In genomic region chr9:97772145-97772544, GRCh38 we compare ENCODE assay signal across 22 cellular contexts.
A peak's percentile ranks its signal among the peaks of the same experiment; 100 is the strongest.
DNase-seq lines count a peak whose midpoint lies in the region; FAIRE-seq and TF ChIP-seq lines count a peak whose summit lies in the region.
"Had no signal": no experiment of that assay in that cellular context is flagged by ENCODE, and none has a peak within 500 bp of the region (broad histone marks: within the 10 kb centered on the region; RNA-seq: fewer than 3 reads in every experiment).

No MANE protein-coding gene starts in this region.

- H4K8ac ChIP-seq in H1 (ENCODE audit: extremely low read depth, insufficient read depth, low read length): no peak overlapping the region

- no peak for TF ChIP-seq RAD21 in H1 (IDR thresholded peaks at IDR 0.05 in 1 of 2, conservative IDR thresholded peaks at IDR 0.05 in 1 of 2; ENCODE audit: low read depth in 2 of 2, low read length in 2 of 2)

- no peak overlapping the region for H3K56ac ChIP-seq in H1 (replicated peaks; ENCODE audit: insufficient read length, low read depth, low read length)

- TF ChIP-seq POLR2A in H1 (IDR thresholded peaks at IDR 0.05; ENCODE audit: control extremely low read depth in 1 of 2, low read depth in 2 of 2, low read length in 2 of 2): no peak

- no peak overlapping the region for H2BK120ac ChIP-seq in H1 (replicated peaks; ENCODE audit: low read depth, low read length)

- H3K14ac ChIP-seq in H1 (ENCODE audit: insufficient read length): no peak overlapping the region

- no peak overlapping the region for H2BK20ac ChIP-seq in H1 (ENCODE audit: low read length)

- H3K23ac ChIP-seq in H1 (ENCODE audit: insufficient read length): no peak overlapping the region

- TF ChIP-seq CTCF in H1 (IDR thresholded peaks at IDR 0.05; ENCODE audit: control extremely low read depth in 1 of 3, insufficient read depth in 1 of 3, low read depth in 1 of 3, low read length in 3 of 3) (no peak), GM10248 (IDR thresholded peaks at IDR 0.05; ENCODE audit: control extremely low read depth, extremely low read depth, low read depth, missing control alignments) (no peak)

- H3K27me3 ChIP-seq in H1 (replicated peaks in 1 of 4; ENCODE audit: control insufficient read depth in 3 of 4, extremely low read depth in 1 of 4, insufficient read depth in 3 of 4, low read length in 3 of 4): peaks cover 0 to 3% (median 2%) of the 10 kb centered on the region in 4 experiments; a peak in 3 of 7 replicates

- H3K4me2 ChIP-seq in H1 (ENCODE audit: insufficient read depth in 1 of 2, low read depth in 2 of 2, low read length in 2 of 2): peak overlapping the region; percentile 30 to 44
- H3K4me2 ChIP-seq: PC-9 had no signal

- no peak for TF ChIP-seq EP300 in H1 (IDR thresholded peaks at IDR 0.05; ENCODE audit: borderline replicate concordance in 1 of 2, low read depth in 2 of 2, low read length in 2 of 2)

- no peak overlapping the region for H2BK15ac ChIP-seq in H1 (ENCODE audit: low read length)

- H2BK5ac ChIP-seq in H1 (ENCODE audit: low read depth, low read length): no peak overlapping the region

- H4K5ac ChIP-seq in H1 (ENCODE audit: insufficient read length, low read depth, low read length): no peak overlapping the region

- H3K23me2 ChIP-seq in H1 (ENCODE audit: low read depth, low read length): no peaks in the 10 kb centered on the region; the same call in 1 of the 2 replicates

- no peak overlapping the region for H3K4ac ChIP-seq in H1 (replicated peaks; ENCODE audit: insufficient read length, low read depth, low read length)

- no peaks in the 10 kb centered on the region for H3K9me3 ChIP-seq in H1 (ENCODE audit: insufficient read depth in 2 of 2, low read depth in 1 of 2, low read length in 1 of 2)

- no peak overlapping the region for H3K27ac ChIP-seq in H1 (ENCODE audit: low read depth, low read length)
- H3K27ac ChIP-seq: HL-60, PC-9 had no signal

- no peaks in the 10 kb centered on the region for H4K20me1 ChIP-seq in H1 (replicated peaks in 1 of 2; ENCODE audit: control insufficient read depth in 1 of 2, insufficient read depth in 2 of 2, low read length in 2 of 2)

- H3K9ac ChIP-seq in H1 (replicated peaks in 1 of 4; ENCODE audit: extremely low read depth in 1 of 4, low read depth in 3 of 4, low read length in 3 of 4): no peak overlapping the region

- FAIRE-seq in H1 (lab: Jason Lieb, UNC): no peak
- FAIRE-seq: G401.6, GM12878, GM18507, HTR-8/SVneo had no signal

- WGBS in H1 (ENCODE audit: extremely low coverage in 1 of 2, insufficient coverage in 1 of 2, insufficient read length in 1 of 2, insufficient replicate concordance in 2 of 2, low coverage in 1 of 2, low lambda C conversion rate in 2 of 2, missing lambda C conversion rate in 1 of 2), 2 experiments: 70% methylated on average over 4 of the region's 4 CpGs; no CpG with 5 or more reads in 1 of the 2 experiments

- CTCF ChIA-PET in H1 (lab: Charles Lee; ENCODE audit: partially characterized antibody) (no interaction called here), GM10248 (lab: Yijun Ruan, JAX) (interaction anchor here (0.8 kb wide), 1 partner anchor 9 kb away, joined by 3 read pairs; no protein-coding TSS in a partner anchor)

- H3K79me2 ChIP-seq in H1 (ENCODE audit: control insufficient read depth in 1 of 2, insufficient read depth in 2 of 2, low read length in 2 of 2): no peaks in the 10 kb centered on the region

- peaks cover 0 to 9% (median 4%) of the 10 kb centered on the region in 4 experiments; a peak in 4 of 7 replicates for H3K4me1 ChIP-seq in H1 (replicated peaks in 1 of 4; ENCODE audit: control insufficient read depth in 3 of 4, insufficient read depth in 4 of 4, low read length in 3 of 4)

- H3K36me3 ChIP-seq in H1 (ENCODE audit: control insufficient read depth in 2 of 4, insufficient read depth in 4 of 4, low read length in 3 of 4): no peaks in the 10 kb centered on the region

- 0 out of 2 replicates have a peak overlapping the region, but pooled peaks have one; percentile 5 for H2BK12ac ChIP-seq in H1 (ENCODE audit: low read depth, low read length)

- H2AK5ac ChIP-seq in H1 (ENCODE audit: low read depth, low read length): no peak overlapping the region

- peak; percentile 88 for DNase-seq in ELF-1 (ENCODE audit: low read depth, low spot score)
- peak; percentile 36 for DNase-seq in NCI-H146 treated with DMSO at 0.1 percent for 48 hours (lab: John Stamatoyannopoulos, UW; ENCODE audit: unreplicated experiment)
- DNase-seq in H1 (ENCODE audit: low read depth in 1 of 2, low spot score in 2 of 2): no peak
- peak; percentile 39 for DNase-seq in retina
- no peak for DNase-seq in superior temporal gyrus (ENCODE audit: extremely low spot score)
- DNase-seq in GM10248 (ENCODE audit: extremely low spot score): no peak
- DNase-seq in 8988T: no peak
- DNase-seq: ACHN, AML-193, DMS53, HFFc6, NCI-H1105 treated with DMSO at 0.1 percent for 48 hours, NCI-H187 treated with DMSO at 0.1 percent for 48 hours, NCI-H446 treated with DMSO at 0.1 percent for 48 hours, NCI-H748 treated with DMSO at 0.1 percent for 48 hours, PC-9, T-cell had no signal

- H3K79me1 ChIP-seq in H1 (ENCODE audit: low read depth, low read length): no peaks in the 10 kb centered on the region

- POLR2A ChIA-PET in H1 (lab: Charles Lee; ENCODE audit: partially characterized antibody): no interaction called here
- POLR2A ChIA-PET in GM10248 (lab: Yijun Ruan, JAX): no interaction called here

- H4K91ac ChIP-seq in H1 (replicated peaks; ENCODE audit: insufficient read length, low read length): no peak overlapping the region

- no peak overlapping the region for H3K4me3 ChIP-seq in H1 (ENCODE audit: extremely low read depth in 1 of 4, insufficient read depth in 2 of 4, low read depth in 3 of 4, low read length in 4 of 4)
- H3K4me3 ChIP-seq: GM12878, PC-9 had no signal

- no peak overlapping the region for H2AFZ ChIP-seq in H1 (ENCODE audit: low read length)
- H2AFZ ChIP-seq: PC-9 had no signal

- no peak overlapping the region for H3K18ac ChIP-seq in H1 (ENCODE audit: extremely low read depth, low read length)

TF ChIP-seq in H1, 55 proteins besides CTCF, POLR2A, EP300 and RAD21:
- no peak for TF ChIP-seq NRF1 (IDR thresholded peaks at IDR 0.05; ENCODE audit: low read depth, low read length)
- TF ChIP-seq YY1 (IDR thresholded peaks at IDR 0.05; ENCODE audit: low read depth, low read length): no peak
- 0 out of 2 replicates have a peak, but pooled peaks have one; percentile 29 for TF ChIP-seq RBBP5 (IDR thresholded peaks at IDR 0.05; ENCODE audit: borderline replicate concordance, low read depth, low read length)
- peak in 1 of 2 experiments; percentile 87; a peak in 2 of 4 replicates for TF ChIP-seq HDAC2 (IDR thresholded peaks at IDR 0.05; ENCODE audit: borderline replicate concordance in 1 of 2, low read depth in 2 of 2, low read length in 2 of 2)
- no peak for TF ChIP-seq USF2 (IDR thresholded peaks at IDR 0.05; ENCODE audit: low read length)
- 0 out of 2 replicates have a peak, but pooled peaks have one; percentile 62 for TF ChIP-seq TCF12 (IDR thresholded peaks at IDR 0.05; ENCODE audit: low read depth, low read length)
- TF ChIP-seq SP1 (IDR thresholded peaks at IDR 0.05; ENCODE audit: low read depth, low read length): 0 out of 2 replicates have a peak, but pooled peaks have one; percentile 8
- TF ChIP-seq KDM1A (IDR thresholded peaks at IDR 0.05; ENCODE audit: borderline replicate concordance, low read length): peak; percentile 87; the same call in 1 of the 2 replicates

Comparison
In these comparisons a context has a peak if more than half of its experiments do, and no peak if none do; other contexts are left out.
1. DNase-seq: peak in ELF-1 (single experiment), NCI-H146 treated with DMSO at 0.1 percent for 48 hours (single experiment) and retina (single experiment); none in H1 (0 of 2), superior temporal gyrus (single experiment), GM10248 (single experiment) and 8988T (single experiment).